In genomic region chr18:12907258-12907925, GRCh38 we compare ENCODE assay signal across 18 cellular contexts. TPM values are rescaled to one million over a fixed set of nuclear protein-coding genes. Genes with fewer than 3 reads are reported as not detected.
DNase-seq lines count a peak whose midpoint lies in the region; ATAC-seq and TF ChIP-seq lines count a peak whose summit lies in the region.
"Had no signal": no experiment of that assay in that cellular context is flagged by ENCODE, and none has a peak within 500 bp of the region (broad histone marks: within the 10 kb centered on the region; RNA-seq: fewer than 3 reads in every experiment).

No MANE protein-coding gene starts in this region.

- intact Hi-C loops in heart left ventricle (cut with DNase I), result no loop called here
- intact Hi-C loops in Right ventricle myocardium inferior (cut with DNase I), result no loop called here
- intact Hi-C loops in right lobe of liver (cut with DNase I), result no loop called here

- ATAC-seq in heart left ventricle, result peak in 1 of 4 donors; percentile 21
- no peak for ATAC-seq in Right ventricle myocardium inferior
- ATAC-seq in right lobe of liver, result peak in 2 of 4 donors; percentile 11 to 39
- peak; percentile 19 for ATAC-seq in thoracic aorta (ENCODE audit: insufficient number of reproducible peaks, low FRiP score, low read depth)

- H3K9me3 ChIP-seq in heart left ventricle, result no peaks in the 10 kb centered on the region
- no peaks in the 10 kb centered on the region for H3K9me3 ChIP-seq in right lobe of liver
- H3K9me3 ChIP-seq in thoracic aorta, result no peaks in the 10 kb centered on the region
- H3K9me3 ChIP-seq: uterus had no signal

- H3K4me1 ChIP-seq in heart left ventricle (peaks cover 0 to 39% (median 14%) of the 10 kb centered on the region in 12 donors), right lobe of liver (peaks cover 0 to 8% (median 0%) of the 10 kb centered on the region in 4 donors), thoracic aorta (ENCODE audit: control insufficient read depth in 1 of 2, low read depth in 2 of 2) (peaks cover 9 to 25% of the 10 kb centered on the region in 2 donors)
- H3K4me1 ChIP-seq: parathyroid adenoma had no signal

- no peaks in the 10 kb centered on the region for H3K9me3 Mint-ChIP-seq in type B pancreatic cell
- H3K9me3 Mint-ChIP-seq in activated naive CD8-positive, alpha-beta T cell treated with anti-CD3 and anti-CD28 coated beads for 36 hours, result no peaks in the 10 kb centered on the region
- H3K9me3 Mint-ChIP-seq: activated CD4-positive, alpha-beta T cell treated with anti-CD3 and anti-CD28 coated beads, Interleukin-2, amount 10 ng/mL, durations not matched to agents 7 days and 5 days; endodermal cell had no signal

- TF ChIP-seq POLR2A in heart left ventricle (IDR thresholded peaks at IDR 0.05), result no peak
- TF ChIP-seq POLR2A in right lobe of liver (IDR thresholded peaks at IDR 0.05), result no peak

- TF ChIP-seq CTCF in heart left ventricle (IDR thresholded peaks at IDR 0.05) (no peak), right lobe of liver (IDR thresholded peaks at IDR 0.05) (no peak), thoracic aorta (IDR thresholded peaks at IDR 0.05) (no peak), type B pancreatic cell (conservative IDR thresholded peaks at IDR 0.05) (no peak)

- DNase-seq in heart left ventricle (no peak), Right ventricle myocardium inferior (ENCODE audit: missing footprints) (no peak), dermis microvascular lymphatic vessel endothelial cell (ENCODE audit: low read depth in 2 of 2) (peak; percentile 59 to 69), right lobe of liver (no peak), thoracic aorta (ENCODE audit: low spot score) (no peak), hypothalamus (lab: John Stamatoyannopoulos, UW) (no peak), type B pancreatic cell (ENCODE audit: extremely low spot score, unreplicated experiment) (no peak)
- DNase-seq in activated naive CD8-positive, alpha-beta T cell treated with anti-CD3 and anti-CD28 coated beads for 36 hours, result no peak
- DNase-seq: activated CD4-positive, alpha-beta T cell treated with anti-CD3 and anti-CD28 coated beads, Interleukin-2, amount 10 ng/mL, durations not matched to agents 7 days and 5 days; activated naive CD4-positive, alpha-beta T cell treated with anti-CD3 and anti-CD28 coated beads, Interleukin-2, amount 10 ng/mL, durations not matched to agents 7 days and 5 days; DMS79; endodermal cell; NCI-H2107; NCI-H526; stimulated activated naive CD4-positive, alpha-beta T cell treated with Interleukin-2 at 50 U/mL for 16 hours; uterus had no signal

- no peaks in the 10 kb centered on the region for H3K4me1 Mint-ChIP-seq in type B pancreatic cell (ENCODE audit: unreplicated experiment)
- peaks cover 7% of the 10 kb centered on the region for H3K4me1 Mint-ChIP-seq in activated naive CD8-positive, alpha-beta T cell treated with anti-CD3 and anti-CD28 coated beads for 36 hours
- H3K4me1 Mint-ChIP-seq: endodermal cell had no signal

- 42 to 59% (median 50%) methylated on average over 8 of the region's 8 CpGs for WGBS in heart left ventricle, 4 donors
- 31% methylated on average over 4 of the region's 8 CpGs for WGBS in right lobe of liver (ENCODE audit: insufficient coverage, low coverage, low lambda C conversion rate, missing lambda C conversion rate)

- no peak overlapping the region for H3K27ac Mint-ChIP-seq in type B pancreatic cell
- no peak overlapping the region for H3K27ac Mint-ChIP-seq in activated naive CD8-positive, alpha-beta T cell treated with anti-CD3 and anti-CD28 coated beads for 36 hours
- H3K27ac Mint-ChIP-seq: activated CD4-positive, alpha-beta T cell treated with anti-CD3 and anti-CD28 coated beads, Interleukin-2, amount 10 ng/mL, durations not matched to agents 7 days and 5 days; activated naive CD4-positive, alpha-beta T cell treated with anti-CD3 and anti-CD28 coated beads, Interleukin-2, amount 10 ng/mL, durations not matched to agents 7 days and 5 days; CD14-positive monocyte; endodermal cell had no signal

- no peaks in the 10 kb centered on the region for H3K36me3 Mint-ChIP-seq in type B pancreatic cell
- no peaks in the 10 kb centered on the region for H3K36me3 Mint-ChIP-seq in activated naive CD8-positive, alpha-beta T cell treated with anti-CD3 and anti-CD28 coated beads for 36 hours
- H3K36me3 Mint-ChIP-seq: CD14-positive monocyte had no signal

- peak overlapping the region in 4 of 12 donors; percentile 16 to 29 (median 24) for H3K4me3 ChIP-seq in heart left ventricle
- H3K4me3 ChIP-seq in right lobe of liver, result no peak overlapping the region
- peak overlapping the region; percentile 49 for H3K4me3 ChIP-seq in thoracic aorta
- H3K4me3 ChIP-seq: uterus had no signal

- H3K27me3 ChIP-seq in heart left ventricle, result peaks cover 0 to 40% (median 12%) of the 10 kb centered on the region in 9 donors
- peaks cover 0 to 6% of the 10 kb centered on the region in 2 donors for H3K27me3 ChIP-seq in right lobe of liver
- H3K27me3 ChIP-seq in thoracic aorta (replicated peaks; ENCODE audit: insufficient read depth), result no peaks in the 10 kb centered on the region
- H3K27me3 ChIP-seq: uterus had no signal

- H3K27me3 Mint-ChIP-seq in type B pancreatic cell, result peaks cover 6% of the 10 kb centered on the region
- H3K27me3 Mint-ChIP-seq in activated naive CD8-positive, alpha-beta T cell treated with anti-CD3 and anti-CD28 coated beads for 36 hours, result no peaks in the 10 kb centered on the region

- H3K27ac ChIP-seq in heart left ventricle (peak overlapping the region in 10 of 12 donors; percentile 23 to 74 (median 50)), right lobe of liver (peak overlapping the region; percentile 29 to 44 (median 31)), thoracic aorta (peak overlapping the region; percentile 4 to 19)
- H3K27ac ChIP-seq: parathyroid adenoma, uterus had no signal

- H3K36me3 ChIP-seq in heart left ventricle (no peaks in the 10 kb centered on the region), right lobe of liver (no peaks in the 10 kb centered on the region), thoracic aorta (no peaks in the 10 kb centered on the region)
- H3K36me3 ChIP-seq: uterus had no signal

- H3K4me3 Mint-ChIP-seq in type B pancreatic cell, result no peak overlapping the region
- H3K4me3 Mint-ChIP-seq in activated naive CD8-positive, alpha-beta T cell treated with anti-CD3 and anti-CD28 coated beads for 36 hours, result no peak overlapping the region
- H3K4me3 Mint-ChIP-seq: activated CD4-positive, alpha-beta T cell treated with anti-CD3 and anti-CD28 coated beads, Interleukin-2, amount 10 ng/mL, durations not matched to agents 7 days and 5 days; activated naive CD4-positive, alpha-beta T cell treated with anti-CD3 and anti-CD28 coated beads, Interleukin-2, amount 10 ng/mL, durations not matched to agents 7 days and 5 days; endodermal cell had no signal

RNA-seq across cellular contexts. Expression of gene PTPN2, which starts 23.4 kb away (rescaled TPM):
- total RNA-seq in heart left ventricle (10 to 100 TPM in 6 of 9 donors, 1 to 10 TPM in 3; 7.5 to 33.1 (median 10.4) TPM), Right ventricle myocardium inferior (11.2 TPM), dermis microvascular lymphatic vessel endothelial cell (13.5 and 15.6 TPM in 2 replicates), right lobe of liver (10 to 100 TPM in 5 of 6 experiments, 1 to 10 TPM in 1; 7.5 to 41.1 (median 14.7) TPM), thoracic aorta (10 to 100 TPM; 29.4 to 62.8 TPM), type B pancreatic cell (ENCODE audit: low replicate concordance) (31.4 and 32.7 TPM in 2 replicates)
- 10 to 100 TPM; 11.7 to 13.9 TPM for polyA plus RNA-seq in heart left ventricle
- total RNA-seq in activated naive CD8-positive, alpha-beta T cell treated with anti-CD3 and anti-CD28 coated beads for 36 hours, result 10 to 100 TPM; 50.9 to 57.2 TPM

RNA-seq across cellular contexts. Expression of gene SEH1L, which starts 40.4 kb away (rescaled TPM):
- total RNA-seq in heart left ventricle (10 to 100 TPM; 12.9 to 28.3 (median 18.5) TPM), Right ventricle myocardium inferior (19.7 TPM), dermis microvascular lymphatic vessel endothelial cell (44.5 and 50.7 TPM in 2 replicates), right lobe of liver (10 to 100 TPM; 14.6 to 30.3 (median 20.9) TPM), thoracic aorta (10 to 100 TPM; 26.7 to 61.1 TPM), type B pancreatic cell (ENCODE audit: low replicate concordance) (38.8 and 39.1 TPM in 2 replicates)
- 10 to 100 TPM in 1 of 2 donors, 1 to 10 TPM in 1; 8.6 to 39.9 TPM for polyA plus RNA-seq in heart left ventricle
- total RNA-seq in activated naive CD8-positive, alpha-beta T cell treated with anti-CD3 and anti-CD28 coated beads for 36 hours, result 100 to 1,000 TPM; 146 to 155 TPM

Comparison
In these comparisons a context has a peak if more than half of its experiments do, and no peak if none do; other contexts are left out.
1. DNase-seq: peak in dermis microvascular lymphatic vessel endothelial cell (2 of 2); none in heart left ventricle (0 of 5), Right ventricle myocardium inferior (single experiment), right lobe of liver (0 of 3), thoracic aorta (single experiment), hypothalamus (0 of 51), type B pancreatic cell (single experiment) and activated naive CD8-positive, alpha-beta T cell treated with anti-CD3 and anti-CD28 coated beads for 36 hours (single experiment).
2. Peak in every context shown above with its lines, with median percentiles within 50 percentile points of each other: H3K27ac ChIP-seq.